ENCODE assay signal across 9 cellular contexts in the genomic region with DNA sequence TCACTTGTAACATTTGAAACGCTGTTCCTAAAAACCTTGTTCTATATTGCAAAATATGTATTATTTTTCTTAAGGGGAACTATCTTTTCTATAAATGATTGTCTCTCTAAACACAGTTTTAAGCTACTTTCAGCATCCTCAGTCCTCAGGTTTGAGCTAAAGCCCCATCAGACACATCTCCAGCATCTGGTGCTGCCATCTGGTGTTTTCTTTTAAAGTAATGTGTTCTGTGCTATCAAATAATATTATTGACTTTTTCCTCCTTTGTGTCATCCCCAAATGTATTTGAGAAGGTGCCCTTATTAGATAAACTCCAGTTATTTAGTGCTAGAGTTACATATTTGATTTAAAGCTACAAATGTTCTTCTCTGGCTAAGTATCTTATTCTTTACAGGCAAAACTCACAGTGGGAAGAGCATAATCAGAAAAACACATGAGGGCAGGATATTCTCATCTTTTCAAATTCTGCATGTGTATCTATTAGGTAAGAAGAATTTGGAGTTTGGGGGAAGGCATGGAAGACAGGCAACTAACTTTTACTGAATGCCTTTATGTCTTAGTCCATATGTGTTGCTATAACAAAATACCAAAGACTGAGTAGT. TPM values are rescaled to one million over a fixed set of nuclear protein-coding genes. Genes with fewer than 3 reads are reported as not detected.
DNase-seq lines count a peak whose midpoint lies in the region; ATAC-seq and TF ChIP-seq lines count a peak whose summit lies in the region.
"Had no signal": no experiment of that assay in that cellular context is flagged by ENCODE, and none has a peak within 500 bp of the region (broad histone marks: within the 10 kb centered on the region; RNA-seq: fewer than 3 reads in every experiment).

No MANE protein-coding gene starts in this region.

- H3K4me3 ChIP-seq in LNCaP clone FGC (ENCODE audit: low read depth, low read length): no peak overlapping the region

- H3K36me3 Mint-ChIP-seq in brain (no peaks in the 10 kb centered on the region), nephron (ENCODE audit: low read depth) (no peaks in the 10 kb centered on the region)

- ATAC-seq in omental fat pad (ENCODE audit: low FRiP score): no peak

- H3K27ac Mint-ChIP-seq in brain (peak overlapping the region in 2 of 5 experiments; percentile 18 to 32), nephron (no peak overlapping the region)

- H3K4me1 Mint-ChIP-seq in brain (peaks cover 21% of the 10 kb centered on the region), nephron (peaks cover 11% of the 10 kb centered on the region)
- H3K4me1 Mint-ChIP-seq: central memory CD8-positive, alpha-beta T cell had no signal

- peak; percentile 74 for DNase-seq in ELR (ENCODE audit: low read depth)
- peak; percentile 14 for DNase-seq in LNCaP clone FGC (ENCODE audit: low read depth)
- no peak for DNase-seq in activated T-cell treated with anti-CD3 and anti-CD28 coated beads, Interleukin-2, amount 50 U/mL, for 1 hour
- DNase-seq in omental fat pad (ENCODE audit: low spot score): no peak
- no peak for DNase-seq in NCI-H1105 (lab: John Stamatoyannopoulos, UW)
- DNase-seq in T-helper 9 cell: no peak

- H3K4me3 Mint-ChIP-seq in brain (no peak overlapping the region), nephron (no peak overlapping the region)
- H3K4me3 Mint-ChIP-seq: central memory CD8-positive, alpha-beta T cell had no signal

- TF ChIP-seq CTCF in LNCaP clone FGC (IDR thresholded peaks at IDR 0.05; ENCODE audit: control insufficient read depth, extremely low read depth, insufficient read depth) (peak; percentile 61), brain (conservative IDR thresholded peaks at IDR 0.05) (peak; percentile 65 to 74), nephron (IDR thresholded peaks at IDR 0.05; ENCODE audit: unreplicated experiment in 3 of 3) (peak; percentile 56 to 60 (median 56)), omental fat pad (IDR thresholded peaks at IDR 0.05) (no peak)

- H3K9me3 Mint-ChIP-seq in brain (no peaks in the 10 kb centered on the region), nephron (no peaks in the 10 kb centered on the region)
- H3K9me3 Mint-ChIP-seq: central memory CD8-positive, alpha-beta T cell had no signal

- H3K27me3 Mint-ChIP-seq in brain (no peaks in the 10 kb centered on the region), nephron (ENCODE audit: low read depth) (no peaks in the 10 kb centered on the region)
- H3K27me3 Mint-ChIP-seq: central memory CD8-positive, alpha-beta T cell had no signal

RNA-seq across cellular contexts. Expression of a gene that starts 27.5 kb away (rescaled TPM):
- polyA plus RNA-seq in brain (ENCODE audit: insufficient read depth, low read depth, low replicate concordance): not detected
- 1 to 10 TPM in 1 of 4 donors, under 1 TPM in 1, not detected in 2; 0.24 to 2.1 TPM for total RNA-seq in omental fat pad

Comparison
In these comparisons a context has a peak if more than half of its experiments do, and no peak if none do; other contexts are left out.
1. DNase-seq: peak in ELR (single experiment) and LNCaP clone FGC (single experiment); none in activated T-cell treated with anti-CD3 and anti-CD28 coated beads, Interleukin-2, amount 50 U/mL, for 1 hour (single experiment), omental fat pad (single experiment), NCI-H1105 (single experiment) and T-helper 9 cell (single experiment).
2. CTCF ChIP-seq: peak in LNCaP clone FGC (single experiment), brain (2 of 2) and nephron (3 of 3); none in omental fat pad (0 of 3).